In the genomic region with DNA sequence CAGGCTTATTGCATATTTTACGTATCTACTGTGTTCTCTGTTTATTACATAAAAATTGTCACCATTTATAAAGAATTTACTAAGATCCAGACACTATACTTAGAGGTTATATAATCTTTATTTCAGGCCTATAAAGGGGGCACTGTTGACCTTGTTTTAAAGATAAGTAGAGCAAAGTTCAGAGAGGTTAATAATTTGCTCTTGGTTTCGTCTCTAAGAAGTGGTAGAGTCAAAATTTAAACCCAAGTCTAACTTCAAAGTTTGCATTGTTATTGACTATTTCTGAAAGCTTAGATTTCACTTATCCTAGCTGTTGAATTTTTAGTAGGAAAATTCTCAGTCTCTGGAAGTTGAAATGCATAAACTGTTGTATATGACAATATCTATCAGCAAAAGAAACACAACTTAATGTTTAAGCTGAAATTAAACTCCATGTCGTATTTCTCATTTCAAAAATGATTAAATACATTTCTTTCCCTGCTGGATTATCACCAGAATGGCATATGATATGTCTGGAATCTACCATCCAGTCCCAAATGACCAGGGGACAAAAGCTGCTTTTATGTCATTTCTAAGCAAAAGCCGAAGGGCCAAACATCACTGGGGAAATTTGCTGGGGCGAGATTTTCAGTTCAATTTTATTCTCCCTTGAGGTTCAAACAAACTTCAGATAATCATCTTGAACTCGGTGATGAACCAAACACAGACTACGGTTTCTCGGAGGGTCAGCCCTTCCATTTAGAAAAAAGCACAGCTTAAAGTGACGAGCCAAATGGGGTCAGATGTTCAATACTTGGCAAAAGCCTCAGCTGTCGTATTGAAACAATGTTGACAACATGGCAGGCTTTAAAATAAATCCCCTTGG, we compare ENCODE assay signal across 1 cellular context.
A peak's percentile ranks its signal among the peaks of the same experiment; 100 is the strongest.
TF ChIP-seq lines count a peak whose summit lies in the region.

No MANE protein-coding gene starts in this region.

TF ChIP-seq in HepG2, 621 proteins besides CTCF, POLR2A, EP300 and RAD21 (continues in another document):
- 0 out of 2 replicates have a peak, but pooled peaks have one; percentile 24 for TF ChIP-seq NR2F6 (IDR thresholded peaks at IDR 0.05)
- peak; percentile 20; the same call in 1 of the 2 replicates for TF ChIP-seq NR2F6 (CRISPR knock-in tag; IDR thresholded peaks at IDR 0.05)
- TF ChIP-seq ZNF749 (CRISPR knock-in tag; IDR thresholded peaks at IDR 0.05; ENCODE audit: borderline replicate concordance), result no peak
- TF ChIP-seq KMT2A (CRISPR knock-in tag; IDR thresholded peaks at IDR 0.05), result no peak
- TF ChIP-seq, protein P1, sequence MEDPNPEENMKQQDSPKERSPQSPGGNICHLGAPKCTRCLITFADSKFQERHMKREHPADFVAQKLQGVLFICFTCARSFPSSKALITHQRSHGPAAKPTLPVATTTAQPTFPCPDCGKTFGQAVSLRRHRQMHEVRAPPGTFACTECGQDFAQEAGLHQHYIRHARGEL (CRISPR knock-in tag; IDR thresholded peaks at IDR 0.05), result no peak
- 0 out of 2 replicates have a peak, but pooled peaks have one; percentile 14 for TF ChIP-seq RARA (CRISPR knock-in tag; IDR thresholded peaks at IDR 0.05)
- peak; percentile 88; the same call in 1 of the 2 replicates for TF ChIP-seq HNRNPUL1 (IDR thresholded peaks at IDR 0.05; ENCODE audit: low read depth, low read length)
- no peak for TF ChIP-seq SOX13 (IDR thresholded peaks at IDR 0.05)
- peak in 1 of 2 experiments; percentile 56; a peak in 1 of 4 replicates for TF ChIP-seq SOX13 (CRISPR knock-in tag; conservative IDR thresholded peaks at IDR 0.05 in 1 of 2, IDR thresholded peaks at IDR 0.05 in 1 of 2)
- TF ChIP-seq CENPX (CRISPR knock-in tag; IDR thresholded peaks at IDR 0.05), result no peak
- TF ChIP-seq KDM2A (CRISPR knock-in tag; IDR thresholded peaks at IDR 0.05; ENCODE audit: borderline replicate concordance, low read depth), result no peak
- 0 out of 2 replicates have a peak, but pooled peaks have one; percentile 10 for TF ChIP-seq SAP130 (CRISPR knock-in tag; IDR thresholded peaks at IDR 0.05; ENCODE audit: low read depth)
- no peak for TF ChIP-seq GZF1 (CRISPR knock-in tag; IDR thresholded peaks at IDR 0.05)
- TF ChIP-seq NCOR1 (IDR thresholded peaks at IDR 0.05; ENCODE audit: borderline replicate concordance, low read length), result peak; percentile 11; the same call in 1 of the 2 replicates
- TF ChIP-seq, protein P2, sequence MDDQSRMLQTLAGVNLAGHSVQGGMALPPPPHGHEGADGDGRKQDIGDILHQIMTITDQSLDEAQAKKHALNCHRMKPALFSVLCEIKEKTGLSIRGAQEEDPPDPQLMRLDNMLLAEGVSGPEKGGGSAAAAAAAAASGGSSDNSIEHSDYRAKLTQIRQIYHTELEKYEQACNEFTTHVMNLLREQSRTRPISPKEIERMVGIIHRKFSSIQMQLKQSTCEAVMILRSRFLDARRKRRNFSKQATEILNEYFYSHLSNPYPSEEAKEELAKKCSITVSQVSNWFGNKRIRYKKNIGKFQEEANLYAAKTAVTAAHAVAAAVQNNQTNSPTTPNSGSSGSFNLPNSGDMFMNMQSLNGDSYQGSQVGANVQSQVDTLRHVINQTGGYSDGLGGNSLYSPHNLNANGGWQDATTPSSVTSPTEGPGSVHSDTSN (CRISPR knock-in tag; IDR thresholded peaks at IDR 0.05; ENCODE audit: borderline replicate concordance), result no peak
- no peak for TF ChIP-seq ZBTB7B (CRISPR knock-in tag; IDR thresholded peaks at IDR 0.05)
- TF ChIP-seq ZNF543 (CRISPR knock-in tag; IDR thresholded peaks at IDR 0.05), result no peak
- TF ChIP-seq ZMYM4 (CRISPR knock-in tag; IDR thresholded peaks at IDR 0.05), result peak; percentile 20
- TF ChIP-seq EHMT2 (IDR thresholded peaks at IDR 0.05; ENCODE audit: borderline replicate concordance, low read depth, low read length), result no peak
- TF ChIP-seq HMG20A (CRISPR knock-in tag; IDR thresholded peaks at IDR 0.05; ENCODE audit: borderline replicate concordance), result no peak; the same call in 1 of the 2 replicates
- no peak for TF ChIP-seq ZNF335 (CRISPR knock-in tag; IDR thresholded peaks at IDR 0.05)
- TF ChIP-seq BCL6 (CRISPR knock-in tag; IDR thresholded peaks at IDR 0.05), result peak; percentile 69
- TF ChIP-seq ZNF782 (CRISPR knock-in tag; IDR thresholded peaks at IDR 0.05; ENCODE audit: borderline replicate concordance), result no peak
- no peak for TF ChIP-seq NFYC (CRISPR knock-in tag; IDR thresholded peaks at IDR 0.05)
- TF ChIP-seq ZNF766 (CRISPR knock-in tag; IDR thresholded peaks at IDR 0.05; ENCODE audit: borderline replicate concordance), result no peak
- TF ChIP-seq GATAD2A (CRISPR knock-in tag; IDR thresholded peaks at IDR 0.05), result peak; percentile 66
- TF ChIP-seq U2AF1 (optimal IDR thresholded peaks at IDR 0.05; ENCODE audit: low read depth, low read length), result no peak
- TF ChIP-seq ZNF761 (CRISPR knock-in tag; conservative IDR thresholded peaks at IDR 0.05), result peak; percentile 60; the same call in 1 of the 2 replicates
- TF ChIP-seq, protein P3, sequence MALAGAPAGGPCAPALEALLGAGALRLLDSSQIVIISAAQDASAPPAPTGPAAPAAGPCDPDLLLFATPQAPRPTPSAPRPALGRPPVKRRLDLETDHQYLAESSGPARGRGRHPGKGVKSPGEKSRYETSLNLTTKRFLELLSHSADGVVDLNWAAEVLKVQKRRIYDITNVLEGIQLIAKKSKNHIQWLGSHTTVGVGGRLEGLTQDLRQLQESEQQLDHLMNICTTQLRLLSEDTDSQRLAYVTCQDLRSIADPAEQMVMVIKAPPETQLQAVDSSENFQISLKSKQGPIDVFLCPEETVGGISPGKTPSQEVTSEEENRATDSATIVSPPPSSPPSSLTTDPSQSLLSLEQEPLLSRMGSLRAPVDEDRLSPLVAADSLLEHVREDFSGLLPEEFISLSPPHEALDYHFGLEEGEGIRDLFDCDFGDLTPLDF (CRISPR knock-in tag; IDR thresholded peaks at IDR 0.05), result no peak
- no peak for TF ChIP-seq HMGA1 (CRISPR knock-in tag; conservative IDR thresholded peaks at IDR 0.05)
- TF ChIP-seq ZNF496 (CRISPR knock-in tag; IDR thresholded peaks at IDR 0.05; ENCODE audit: insufficient replicate concordance), result no peak
- TF ChIP-seq, protein P4, sequence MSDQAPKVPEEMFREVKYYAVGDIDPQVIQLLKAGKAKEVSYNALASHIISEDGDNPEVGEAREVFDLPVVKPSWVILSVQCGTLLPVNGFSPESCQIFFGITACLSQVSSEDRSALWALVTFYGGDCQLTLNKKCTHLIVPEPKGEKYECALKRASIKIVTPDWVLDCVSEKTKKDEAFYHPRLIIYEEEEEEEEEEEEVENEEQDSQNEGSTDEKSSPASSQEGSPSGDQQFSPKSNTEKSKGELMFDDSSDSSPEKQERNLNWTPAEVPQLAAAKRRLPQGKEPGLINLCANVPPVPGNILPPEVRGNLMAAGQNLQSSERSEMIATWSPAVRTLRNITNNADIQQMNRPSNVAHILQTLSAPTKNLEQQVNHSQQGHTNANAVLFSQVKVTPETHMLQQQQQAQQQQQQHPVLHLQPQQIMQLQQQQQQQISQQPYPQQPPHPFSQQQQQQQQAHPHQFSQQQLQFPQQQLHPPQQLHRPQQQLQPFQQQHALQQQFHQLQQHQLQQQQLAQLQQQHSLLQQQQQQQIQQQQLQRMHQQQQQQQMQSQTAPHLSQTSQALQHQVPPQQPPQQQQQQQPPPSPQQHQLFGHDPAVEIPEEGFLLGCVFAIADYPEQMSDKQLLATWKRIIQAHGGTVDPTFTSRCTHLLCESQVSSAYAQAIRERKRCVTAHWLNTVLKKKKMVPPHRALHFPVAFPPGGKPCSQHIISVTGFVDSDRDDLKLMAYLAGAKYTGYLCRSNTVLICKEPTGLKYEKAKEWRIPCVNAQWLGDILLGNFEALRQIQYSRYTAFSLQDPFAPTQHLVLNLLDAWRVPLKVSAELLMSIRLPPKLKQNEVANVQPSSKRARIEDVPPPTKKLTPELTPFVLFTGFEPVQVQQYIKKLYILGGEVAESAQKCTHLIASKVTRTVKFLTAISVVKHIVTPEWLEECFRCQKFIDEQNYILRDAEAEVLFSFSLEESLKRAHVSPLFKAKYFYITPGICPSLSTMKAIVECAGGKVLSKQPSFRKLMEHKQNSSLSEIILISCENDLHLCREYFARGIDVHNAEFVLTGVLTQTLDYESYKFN (CRISPR knock-in tag; conservative IDR thresholded peaks at IDR 0.05), result peak; percentile 87
- TF ChIP-seq ZFP82 (CRISPR knock-in tag; IDR thresholded peaks at IDR 0.05; ENCODE audit: borderline replicate concordance), result no peak
- TF ChIP-seq, protein P5, sequence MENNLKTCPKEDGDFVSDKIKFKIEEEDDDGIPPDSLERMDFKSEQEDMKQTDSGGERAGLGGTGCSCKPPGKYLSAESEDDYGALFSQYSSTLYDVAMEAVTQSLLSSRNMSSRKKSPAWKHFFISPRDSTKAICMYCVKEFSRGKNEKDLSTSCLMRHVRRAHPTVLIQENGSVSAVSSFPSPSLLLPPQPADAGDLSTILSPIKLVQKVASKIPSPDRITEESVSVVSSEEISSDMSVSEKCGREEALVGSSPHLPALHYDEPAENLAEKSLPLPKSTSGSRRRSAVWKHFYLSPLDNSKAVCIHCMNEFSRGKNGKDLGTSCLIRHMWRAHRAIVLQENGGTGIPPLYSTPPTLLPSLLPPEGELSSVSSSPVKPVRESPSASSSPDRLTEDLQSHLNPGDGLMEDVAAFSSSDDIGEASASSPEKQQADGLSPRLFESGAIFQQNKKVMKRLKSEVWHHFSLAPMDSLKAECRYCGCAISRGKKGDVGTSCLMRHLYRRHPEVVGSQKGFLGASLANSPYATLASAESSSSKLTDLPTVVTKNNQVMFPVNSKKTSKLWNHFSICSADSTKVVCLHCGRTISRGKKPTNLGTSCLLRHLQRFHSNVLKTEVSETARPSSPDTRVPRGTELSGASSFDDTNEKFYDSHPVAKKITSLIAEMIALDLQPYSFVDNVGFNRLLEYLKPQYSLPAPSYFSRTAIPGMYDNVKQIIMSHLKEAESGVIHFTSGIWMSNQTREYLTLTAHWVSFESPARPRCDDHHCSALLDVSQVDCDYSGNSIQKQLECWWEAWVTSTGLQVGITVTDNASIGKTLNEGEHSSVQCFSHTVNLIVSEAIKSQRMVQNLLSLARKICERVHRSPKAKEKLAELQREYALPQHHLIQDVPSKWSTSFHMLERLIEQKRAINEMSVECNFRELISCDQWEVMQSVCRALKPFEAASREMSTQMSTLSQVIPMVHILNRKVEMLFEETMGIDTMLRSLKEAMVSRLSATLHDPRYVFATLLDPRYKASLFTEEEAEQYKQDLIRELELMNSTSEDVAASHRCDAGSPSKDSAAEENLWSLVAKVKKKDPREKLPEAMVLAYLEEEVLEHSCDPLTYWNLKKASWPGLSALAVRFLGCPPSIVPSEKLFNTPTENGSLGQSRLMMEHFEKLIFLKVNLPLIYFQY (CRISPR knock-in tag; IDR thresholded peaks at IDR 0.05; ENCODE audit: borderline replicate concordance), result no peak
- TF ChIP-seq ZNF652 (CRISPR knock-in tag; IDR thresholded peaks at IDR 0.05; ENCODE audit: borderline replicate concordance, low read depth), result no peak
- no peak for TF ChIP-seq ARID2 (CRISPR knock-in tag; IDR thresholded peaks at IDR 0.05; ENCODE audit: borderline replicate concordance)
- TF ChIP-seq, protein P6, sequence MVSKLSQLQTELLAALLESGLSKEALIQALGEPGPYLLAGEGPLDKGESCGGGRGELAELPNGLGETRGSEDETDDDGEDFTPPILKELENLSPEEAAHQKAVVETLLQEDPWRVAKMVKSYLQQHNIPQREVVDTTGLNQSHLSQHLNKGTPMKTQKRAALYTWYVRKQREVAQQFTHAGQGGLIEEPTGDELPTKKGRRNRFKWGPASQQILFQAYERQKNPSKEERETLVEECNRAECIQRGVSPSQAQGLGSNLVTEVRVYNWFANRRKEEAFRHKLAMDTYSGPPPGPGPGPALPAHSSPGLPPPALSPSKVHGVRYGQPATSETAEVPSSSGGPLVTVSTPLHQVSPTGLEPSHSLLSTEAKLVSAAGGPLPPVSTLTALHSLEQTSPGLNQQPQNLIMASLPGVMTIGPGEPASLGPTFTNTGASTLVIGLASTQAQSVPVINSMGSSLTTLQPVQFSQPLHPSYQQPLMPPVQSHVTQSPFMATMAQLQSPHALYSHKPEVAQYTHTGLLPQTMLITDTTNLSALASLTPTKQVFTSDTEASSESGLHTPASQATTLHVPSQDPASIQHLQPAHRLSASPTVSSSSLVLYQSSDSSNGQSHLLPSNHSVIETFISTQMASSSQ (IDR thresholded peaks at IDR 0.05; ENCODE audit: low read depth), result peak; percentile 87
- TF ChIP-seq, protein P6 (CRISPR knock-in tag; IDR thresholded peaks at IDR 0.05; ENCODE audit: borderline replicate concordance), result peak; percentile 88; the same call in 1 of the 2 replicates
- TF ChIP-seq ZSCAN20 (CRISPR knock-in tag; IDR thresholded peaks at IDR 0.05; ENCODE audit: borderline replicate concordance), result no peak
